In genomic region chr16:25257956-25258855, GRCh38 we compare ENCODE assay signal across 9 cellular contexts. TPM values are rescaled to one million over a fixed set of nuclear protein-coding genes. Genes with fewer than 3 reads are reported as not detected.
DNase-seq lines count a peak whose midpoint lies in the region; ATAC-seq and TF ChIP-seq lines count a peak whose summit lies in the region.
"Had no signal": no experiment of that assay in that cellular context is flagged by ENCODE, and none has a peak within 500 bp of the region (broad histone marks: within the 10 kb centered on the region; RNA-seq: fewer than 3 reads in every experiment).

No MANE protein-coding gene starts in this region.

- DNase-seq in BE2C = peak; percentile 83
- peak; percentile 97 for DNase-seq in NCI-H510A (lab: John Stamatoyannopoulos, UW)
- DNase-seq in activated CD4-positive, alpha-beta T cell treated with anti-CD3 and anti-CD28 coated beads for 48 hours = peak; percentile 90
- DNase-seq in dedifferentiated amniotic fluid mesenchymal stem cell (ENCODE audit: extremely low spot score) = peak; percentile 59
- DNase-seq in right lobe of liver = peak; percentile 75 to 82 (median 78)
- DNase-seq in stimulated activated CD4-positive, alpha-beta T cell treated with anti-CD3 and anti-CD28 coated beads, Interleukin-4, amount 100 ng/mL, for 24 hours = peak; percentile 83

- peak; percentile 45 for ATAC-seq in HG03378 (IDR thresholded peaks at IDR 0.05; ENCODE audit: unreplicated experiment)
- ATAC-seq in right lobe of liver = peak; percentile 54 to 67 (median 58)

- H3K27ac ChIP-seq in right lobe of liver = peak overlapping the region; percentile 98 to 99 (median 98)

- no peaks in the 10 kb centered on the region for H3K27me3 ChIP-seq in BE2C
- H3K27me3 ChIP-seq in right lobe of liver = no peaks in the 10 kb centered on the region

- H3K36me3 ChIP-seq in BE2C (peaks cover 4% of the 10 kb centered on the region), right lobe of liver (peaks cover 0 to 10% (median 0%) of the 10 kb centered on the region in 4 donors)

- H3K4me3 ChIP-seq in BE2C (ENCODE audit: low read depth, low read length) (peak overlapping the region; percentile 97), right lobe of liver (peak overlapping the region; percentile 86 to 98 (median 91))

- H3K4me1 ChIP-seq in BE2C (peaks cover 3% of the 10 kb centered on the region), right lobe of liver (peaks cover 0 to 23% (median 7%) of the 10 kb centered on the region in 4 donors)

- TF ChIP-seq POLR2A in GM19193 (IDR thresholded peaks at IDR 0.05; ENCODE audit: extremely low read depth, insufficient read depth, insufficient read length) (peak; percentile 82), right lobe of liver (IDR thresholded peaks at IDR 0.05) (no peak)

- TF ChIP-seq CTCF in BE2C (IDR thresholded peaks at IDR 0.05; ENCODE audit: low read depth, low read length) (no peak), right lobe of liver (IDR thresholded peaks at IDR 0.05) (no peak)

- intact Hi-C loops in right lobe of liver (cut with DNase I) = no loop called here

- WGBS in right lobe of liver (ENCODE audit: insufficient coverage, low coverage, low lambda C conversion rate, missing lambda C conversion rate) = 23% methylated on average over 8 of the region's 57 CpGs

- no peaks in the 10 kb centered on the region for H3K9me3 ChIP-seq in BE2C
- H3K9me3 ChIP-seq in right lobe of liver = no peaks in the 10 kb centered on the region

RNA-seq across cellular contexts. Expression of gene ZKSCAN2, which starts 0.6 kb away (rescaled TPM):
- 6.1 TPM for polyA plus RNA-seq in BE2C (2012; ENCODE audit: insufficient read depth, insufficient read length, low read depth)
- total RNA-seq in right lobe of liver = 1 to 10 TPM; 2.2 to 2.7 (median 2.2) TPM

RNA-seq across cellular contexts. Expression of gene AQP8, which starts 41.5 kb away (rescaled TPM):
- not detected for polyA plus RNA-seq in BE2C (2012; ENCODE audit: insufficient read depth, insufficient read length, low read depth)
- total RNA-seq in right lobe of liver = under 1 TPM in 2 of 6 experiments, not detected in 4; 0.25 to 0.95 TPM
- total RNA-seq: activated CD8-positive, alpha-beta memory T cell treated with anti-CD3 and anti-CD28 coated beads for 36 hours had no signal

Comparison
In these comparisons a context has a peak if more than half of its experiments do, and no peak if none do; other contexts are left out.
1. Peak in every context shown above with its lines: DNase-seq, ATAC-seq, H3K4me3 ChIP-seq and H3K27ac ChIP-seq.